Comparison of ENCODE assay signal across 21 cellular contexts in the genomic region with DNA sequence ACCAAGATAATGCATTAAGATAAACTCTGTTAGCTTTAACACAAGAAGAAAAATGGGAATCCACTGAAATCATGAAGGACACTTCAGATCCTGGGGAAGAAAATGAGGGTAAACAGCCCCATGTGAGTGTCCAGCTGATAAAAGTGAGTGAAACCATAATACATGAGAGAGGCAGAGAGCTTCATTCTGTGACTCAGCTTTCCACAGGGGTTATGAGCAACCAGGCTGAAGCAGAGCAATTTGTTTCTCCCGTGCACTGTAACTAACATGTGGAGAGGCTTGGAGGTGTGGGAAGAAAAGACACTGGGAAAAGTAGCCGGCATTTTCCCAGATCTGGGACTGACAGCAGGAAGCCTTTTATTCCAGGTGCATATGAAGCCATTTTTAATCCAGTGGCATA.
A peak's percentile ranks its signal among the peaks of the same experiment; 100 is the strongest.
DNase-seq lines count a peak whose midpoint lies in the region; ATAC-seq and TF ChIP-seq lines count a peak whose summit lies in the region.
"Had no signal": no experiment of that assay in that cellular context is flagged by ENCODE, and none has a peak within 500 bp of the region (broad histone marks: within the 10 kb centered on the region; RNA-seq: fewer than 3 reads in every experiment).

No MANE protein-coding gene starts in this region.

- H3K36me3 ChIP-seq in SK-N-SH (replicated peaks in 1 of 2; ENCODE audit: control insufficient read depth in 1 of 2, insufficient read depth in 2 of 2, low read length in 1 of 2) (no peaks in the 10 kb centered on the region), smooth muscle cell (ENCODE audit: low read depth) (no peaks in the 10 kb centered on the region)
- H3K36me3 ChIP-seq: BLaER1 had no signal

- H3K27ac ChIP-seq in SK-N-SH (ENCODE audit: low read depth in 2 of 2, low read length in 1 of 2) (no peak overlapping the region), smooth muscle cell (ENCODE audit: low read depth) (no peak overlapping the region)
- H3K27ac ChIP-seq: BLaER1 had no signal

- CTCF ChIA-PET in SK-N-SH (lab: Yijun Ruan, JAX), result interaction anchor here (0.6 to 6.9 kb wide), 7 partner anchors 19 to 844 kb away, joined by 3 to 79 read pairs (median 7); no protein-coding TSS in a partner anchor

- H3K4me2 ChIP-seq in SK-N-SH (no peak overlapping the region), smooth muscle cell (no peak overlapping the region)
- H3K4me2 ChIP-seq: BLaER1, GM23338 had no signal

- POLR2A ChIA-PET in SK-N-SH (lab: Yijun Ruan, JAX), result no interaction called here

- TF ChIP-seq RAD21 in SK-N-SH (IDR thresholded peaks at IDR 0.05; ENCODE audit: low read length), result no peak

- ATAC-seq in SK-N-SH treated with all-trans-retinoic acid at 6 μM for 48 hours (no peak), HG03571 (IDR thresholded peaks at IDR 0.05; ENCODE audit: unreplicated experiment) (no peak)
- ATAC-seq: CD8-positive, alpha-beta T cell; GM12878; GM23338; HCT116; Panc1 had no signal

- H3K9ac ChIP-seq in SK-N-SH (no peak overlapping the region), smooth muscle cell (ENCODE audit: low read depth) (no peak overlapping the region)
- H3K9ac ChIP-seq: BLaER1 had no signal

- TF ChIP-seq EP300 in SK-N-SH (IDR thresholded peaks at IDR 0.05; ENCODE audit: borderline replicate concordance in 1 of 2, low read depth in 1 of 2, low read length in 1 of 2), result no peak

- H3F3A ChIP-seq in SK-N-SH (replicated peaks; ENCODE audit: insufficient read depth) (no peaks in the 10 kb centered on the region), smooth muscle cell (ENCODE audit: low read depth) (no peaks in the 10 kb centered on the region)

- no peak overlapping the region for H2AFZ ChIP-seq in SK-N-SH (ENCODE audit: low read depth)
- H2AFZ ChIP-seq in smooth muscle cell (ENCODE audit: low read depth), result peak overlapping the region; percentile 20
- H2AFZ ChIP-seq: GM23338 had no signal

- DNase-seq in SK-N-SH (no peak), astrocyte of the spinal cord (ENCODE audit: low read depth, low spot score) (peak; percentile 8), islet precursor cell (peak; percentile 70), smooth muscle cell (lab: John Stamatoyannopoulos, UW; ENCODE audit: unreplicated experiment) (no peak), NAMALWA (ENCODE audit: low spot score) (no peak), GM10266 (ENCODE audit: extremely low spot score) (no peak)
- DNase-seq: Calu3; CD8-positive, alpha-beta T cell; GF-D8; NCI-H1105 treated with DMSO at 0.1 percent for 48 hours; NCI-H1694; NCI-H2081 treated with DMSO at 0.1 percent for 48 hours; NCI-H226; NCI-H524 had no signal

- no peaks in the 10 kb centered on the region for H3K9me2 ChIP-seq in SK-N-SH

- H3K9me3 ChIP-seq in SK-N-SH, result no peaks in the 10 kb centered on the region
- no peaks in the 10 kb centered on the region for H3K9me3 ChIP-seq in smooth muscle cell (replicated peaks; ENCODE audit: low read depth)
- H3K9me3 ChIP-seq: BLaER1 had no signal

- H3K4me3 ChIP-seq in SK-N-SH (ENCODE audit: low read depth in 2 of 2, low read length in 1 of 2) (no peak overlapping the region), astrocyte of the spinal cord (ENCODE audit: low read depth, low read length) (no peak overlapping the region), smooth muscle cell (no peak overlapping the region)
- H3K4me3 ChIP-seq: BLaER1, GM12878, GM23338 had no signal

- no peak for TF ChIP-seq CTCF in SK-N-SH (IDR thresholded peaks at IDR 0.05)
- TF ChIP-seq CTCF in astrocyte of the spinal cord (IDR thresholded peaks at IDR 0.05; ENCODE audit: low read depth, low read length), result no peak
- TF ChIP-seq CTCF in smooth muscle cell (IDR thresholded peaks at IDR 0.05; ENCODE audit: borderline replicate concordance, insufficient read depth, poor library complexity, severe bottlenecking), result no peak
- TF ChIP-seq CTCF in GM10266 (IDR thresholded peaks at IDR 0.05; ENCODE audit: control insufficient read depth, insufficient read depth, low read depth, missing control alignments), result no peak

- in situ Hi-C loops in astrocyte of the spinal cord (cut with HindIII; ENCODE audit: low sequenced_read_pairs), result no loop called here

- no peaks in the 10 kb centered on the region for H4K20me1 ChIP-seq in SK-N-SH (ENCODE audit: insufficient read depth)
- no peaks in the 10 kb centered on the region for H4K20me1 ChIP-seq in smooth muscle cell (ENCODE audit: low read depth)
- H4K20me1 ChIP-seq: BLaER1 had no signal

- 34% methylated on average over 2 of the region's 2 CpGs for WGBS in SK-N-SH (ENCODE audit: low lambda C conversion rate)
- 2% methylated on average over 2 of the region's 2 CpGs for WGBS in smooth muscle cell (ENCODE audit: low lambda C conversion rate)

- peaks cover 0 to 5% of the 10 kb centered on the region in 2 experiments; a peak in 1 of 4 replicates for H3K4me1 ChIP-seq in SK-N-SH (ENCODE audit: control insufficient read depth in 1 of 2, insufficient read depth in 2 of 2, low read depth in 1 of 2, low read length in 1 of 2)
- H3K4me1 ChIP-seq in smooth muscle cell (ENCODE audit: low read depth), result no peaks in the 10 kb centered on the region
- H3K4me1 ChIP-seq: BLaER1 had no signal

- no peaks in the 10 kb centered on the region for H3K79me2 ChIP-seq in SK-N-SH (ENCODE audit: insufficient read depth)
- H3K79me2 ChIP-seq in smooth muscle cell (ENCODE audit: low read depth), result no peaks in the 10 kb centered on the region

- no peaks in the 10 kb centered on the region for H3K27me3 ChIP-seq in SK-N-SH (ENCODE audit: insufficient read depth)
- no peaks in the 10 kb centered on the region for H3K27me3 ChIP-seq in smooth muscle cell (ENCODE audit: low read depth)
- H3K27me3 ChIP-seq: BLaER1 had no signal

TF ChIP-seq in SK-N-SH treated with all-trans-retinoic acid at 6 μM for 48 hours, 23 proteins besides CTCF, POLR2A, EP300 and RAD21:
- no peak for TF ChIP-seq ZFP3 (CRISPR knock-in tag; IDR thresholded peaks at IDR 0.05)
- TF ChIP-seq OSR1 (CRISPR knock-in tag; IDR thresholded peaks at IDR 0.05), result no peak
- no peak for TF ChIP-seq ZFP30 (CRISPR knock-in tag; IDR thresholded peaks at IDR 0.05)
- peak; percentile 70 for TF ChIP-seq ISL1 (CRISPR knock-in tag; IDR thresholded peaks at IDR 0.05)

TF ChIP-seq in SK-N-SH, 30 proteins besides CTCF, POLR2A, EP300 and RAD21 (continues in another document):
- TF ChIP-seq JUND (IDR thresholded peaks at IDR 0.05) (no peak), CHD2 (IDR thresholded peaks at IDR 0.05; ENCODE audit: low read length, partially characterized antibody) (no peak), NRF1 (IDR thresholded peaks at IDR 0.05; ENCODE audit: low read depth, low read length) (no peak), YY1 (IDR thresholded peaks at IDR 0.05; ENCODE audit: low read depth) (no peak), GABPA (IDR thresholded peaks at IDR 0.05; ENCODE audit: low read depth) (no peak), NFIC (IDR thresholded peaks at IDR 0.05; ENCODE audit: borderline replicate concordance) (no peak), MEF2A (IDR thresholded peaks at IDR 0.05; ENCODE audit: borderline replicate concordance, low read depth) (no peak), RXRA (IDR thresholded peaks at IDR 0.05; ENCODE audit: borderline replicate concordance, low read depth) (no peak), TEAD4 (IDR thresholded peaks at IDR 0.05; ENCODE audit: borderline replicate concordance, insufficient read depth) (no peak), MXI1 (IDR thresholded peaks at IDR 0.05; ENCODE audit: low read depth, low read length) (no peak)
- TF ChIP-seq, protein P1, sequence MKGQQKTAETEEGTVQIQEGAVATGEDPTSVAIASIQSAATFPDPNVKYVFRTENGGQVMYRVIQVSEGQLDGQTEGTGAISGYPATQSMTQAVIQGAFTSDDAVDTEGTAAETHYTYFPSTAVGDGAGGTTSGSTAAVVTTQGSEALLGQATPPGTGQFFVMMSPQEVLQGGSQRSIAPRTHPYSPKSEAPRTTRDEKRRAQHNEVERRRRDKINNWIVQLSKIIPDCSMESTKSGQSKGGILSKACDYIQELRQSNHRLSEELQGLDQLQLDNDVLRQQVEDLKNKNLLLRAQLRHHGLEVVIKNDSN (IDR thresholded peaks at IDR 0.05; ENCODE audit: borderline replicate concordance, low read depth), result no peak
- TF ChIP-seq, protein P2, sequence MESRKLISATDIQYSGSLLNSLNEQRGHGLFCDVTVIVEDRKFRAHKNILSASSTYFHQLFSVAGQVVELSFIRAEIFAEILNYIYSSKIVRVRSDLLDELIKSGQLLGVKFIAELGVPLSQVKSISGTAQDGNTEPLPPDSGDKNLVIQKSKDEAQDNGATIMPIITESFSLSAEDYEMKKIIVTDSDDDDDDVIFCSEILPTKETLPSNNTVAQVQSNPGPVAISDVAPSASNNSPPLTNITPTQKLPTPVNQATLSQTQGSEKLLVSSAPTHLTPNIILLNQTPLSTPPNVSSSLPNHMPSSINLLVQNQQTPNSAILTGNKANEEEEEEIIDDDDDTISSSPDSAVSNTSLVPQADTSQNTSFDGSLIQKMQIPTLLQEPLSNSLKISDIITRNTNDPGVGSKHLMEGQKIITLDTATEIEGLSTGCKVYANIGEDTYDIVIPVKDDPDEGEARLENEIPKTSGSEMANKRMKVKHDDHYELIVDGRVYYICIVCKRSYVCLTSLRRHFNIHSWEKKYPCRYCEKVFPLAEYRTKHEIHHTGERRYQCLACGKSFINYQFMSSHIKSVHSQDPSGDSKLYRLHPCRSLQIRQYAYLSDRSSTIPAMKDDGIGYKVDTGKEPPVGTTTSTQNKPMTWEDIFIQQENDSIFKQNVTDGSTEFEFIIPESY (IDR thresholded peaks at IDR 0.05; ENCODE audit: borderline replicate concordance, low read depth), result no peak

Comparison
In these comparisons a context has a peak if more than half of its experiments do, and no peak if none do; other contexts are left out.
1. DNase-seq: peak in astrocyte of the spinal cord (single experiment) and islet precursor cell (single experiment); none in SK-N-SH (single experiment), smooth muscle cell (single experiment), NAMALWA (single experiment) and GM10266 (single experiment).